ENCODE assay signal across 25 cellular contexts in genomic region chr11:13311570-13311969, GRCh38.
"Had no signal": no experiment of that assay in that cellular context is flagged by ENCODE, and none has a peak within 500 bp of the region (broad histone marks: within the 10 kb centered on the region; RNA-seq: fewer than 3 reads in every experiment).

No MANE protein-coding gene starts in this region.

- H3K27ac ChIP-seq: adrenal gland, body of pancreas, neural progenitor cell, spleen, tibial nerve, VCaP had no signal

- H3K9ac ChIP-seq: neural progenitor cell had no signal

- H3K4me3 ChIP-seq: adrenal gland, body of pancreas, neural progenitor cell, spleen, tibial nerve had no signal

- H3K9me3 Mint-ChIP-seq: activated naive CD4-positive, alpha-beta T cell treated with anti-CD3 and anti-CD28 coated beads for 36 hours; activated naive CD8-positive, alpha-beta T cell treated with anti-CD3 and anti-CD28 coated beads for 36 hours; endodermal cell; memory B cell; naive thymus-derived CD4-positive, alpha-beta T cell; neural progenitor cell had no signal

- H3K4me3 Mint-ChIP-seq: activated naive CD4-positive, alpha-beta T cell treated with anti-CD3 and anti-CD28 coated beads for 36 hours; activated naive CD8-positive, alpha-beta T cell treated with anti-CD3 and anti-CD28 coated beads for 36 hours; endodermal cell; memory B cell; neural progenitor cell had no signal

- H3K9me3 ChIP-seq: adrenal gland, body of pancreas, spleen, tibial nerve had no signal

- H3K27ac Mint-ChIP-seq: activated naive CD4-positive, alpha-beta T cell treated with anti-CD3 and anti-CD28 coated beads for 36 hours; activated naive CD8-positive, alpha-beta T cell treated with anti-CD3 and anti-CD28 coated beads for 36 hours; endodermal cell; memory B cell; neural progenitor cell had no signal

- H3K27me3 Mint-ChIP-seq: activated naive CD8-positive, alpha-beta T cell treated with anti-CD3 and anti-CD28 coated beads for 36 hours; memory B cell; naive thymus-derived CD4-positive, alpha-beta T cell had no signal

- ATAC-seq: body of pancreas; naive thymus-derived CD4-positive, alpha-beta T cell; right cardiac atrium had no signal

- H2AFZ ChIP-seq: neural progenitor cell had no signal

- FAIRE-seq: TTC549 had no signal

- H3K4me2 ChIP-seq: neural progenitor cell had no signal

- H3K27me3 ChIP-seq: adrenal gland, body of pancreas, neural progenitor cell, spleen, tibial nerve had no signal

- DNase-seq: activated CD4-positive, alpha-beta T cell treated with anti-CD3 and anti-CD28 coated beads for 48 hours; activated CD4-positive, alpha-beta T cell treated with anti-CD3 and anti-CD28 coated beads, Interleukin-2, amount 50 U/mL, for 48 hours; activated CD8-positive, alpha-beta memory T cell treated with anti-CD3 and anti-CD28 coated beads for 24 hours; activated effector memory CD4-positive, alpha-beta T cell treated with anti-CD3 and anti-CD28 coated beads, Interleukin-2, amount 50 U/mL, for 16 hours; activated naive CD4-positive, alpha-beta T cell treated with anti-CD3 and anti-CD28 coated beads for 36 hours; activated naive CD8-positive, alpha-beta T cell treated with anti-CD3 and anti-CD28 coated beads for 36 hours; adrenal gland; aorta; body of pancreas; caudate nucleus; endodermal cell; head of caudate nucleus; hippocampal formation; midbrain; naive thymus-derived CD4-positive, alpha-beta T cell; occipital lobe; right cardiac atrium; spleen; stimulated activated naive CD4-positive, alpha-beta T cell treated with Interleukin-2 at 50 U/mL for 16 hours; T-helper 9 cell had no signal

- H3K36me3 Mint-ChIP-seq: neural progenitor cell had no signal

- H3K36me3 ChIP-seq: adrenal gland, neural progenitor cell had no signal
